ENCODE assay signal across 8 cellular contexts in genomic region chr2:19902272-19902730, GRCh38. TPM values are rescaled to one million over a fixed set of nuclear protein-coding genes. Genes with fewer than 3 reads are reported as not detected.
DNase-seq lines count a peak whose midpoint lies in the region; ATAC-seq and TF ChIP-seq lines count a peak whose summit lies in the region.

No MANE protein-coding gene starts in this region.

- H3K27ac ChIP-seq in WERI-Rb-1 (peak overlapping the region; percentile 95), gastroesophageal sphincter (peak overlapping the region; percentile 76 to 96 (median 95))

- intact Hi-C loops in Right ventricle myocardium superior (cut with DNase I) (no loop called here), left ventricle myocardium superior (cut with micrococcal nuclease) (no loop called here)

- H3K27me3 ChIP-seq in WERI-Rb-1 (ENCODE audit: insufficient read depth, low read depth, severe bottlenecking) (no peaks in the 10 kb centered on the region), gastroesophageal sphincter (no peaks in the 10 kb centered on the region)

- H3K4me1 ChIP-seq in gastroesophageal sphincter: peaks cover 12 to 42% (median 22%) of the 10 kb centered on the region in 3 donors

- TF ChIP-seq EP300 in gastroesophageal sphincter (IDR thresholded peaks at IDR 0.05): no peak

- H3K9me3 ChIP-seq in WERI-Rb-1 (ENCODE audit: severe bottlenecking): no peaks in the 10 kb centered on the region
- H3K9me3 ChIP-seq in gastroesophageal sphincter: no peaks in the 10 kb centered on the region

- H3K4me3 ChIP-seq in WERI-Rb-1 (ENCODE audit: low read depth, low read length): peak overlapping the region; percentile 91
- H3K4me3 ChIP-seq in gastroesophageal sphincter: peak overlapping the region; percentile 79 to 83
- peak overlapping the region; percentile 88 for H3K4me3 ChIP-seq in skeletal muscle cell (ENCODE audit: low read depth, low read length)

- 0 to 2% methylated on average over 11 to 16 of the region's 16 CpGs for WGBS in gastroesophageal sphincter (ENCODE audit: low coverage in 1 of 2), 2 donors

- H3K36me3 ChIP-seq in WERI-Rb-1 (peaks cover 7% of the 10 kb centered on the region), gastroesophageal sphincter (no peaks in the 10 kb centered on the region)

- DNase-seq in Right ventricle myocardium superior (no peak), left ventricle myocardium superior (no peak), WERI-Rb-1 (no peak), skeletal muscle cell (ENCODE audit: low read depth) (no peak), HuH-7.5 (ENCODE audit: low spot score) (no peak)

- ATAC-seq in Right ventricle myocardium superior (ENCODE audit: poor library complexity): peak; percentile 1
- ATAC-seq in left ventricle myocardium superior: no peak
- ATAC-seq in gastroesophageal sphincter: no peak
- no peak for ATAC-seq in HG03097 (IDR thresholded peaks at IDR 0.05; ENCODE audit: low FRiP score, unreplicated experiment)
- no peak for ATAC-seq in HG02588 (IDR thresholded peaks at IDR 0.05; ENCODE audit: unreplicated experiment)

- TF ChIP-seq POLR2A in gastroesophageal sphincter (IDR thresholded peaks at IDR 0.05): no peak

- TF ChIP-seq CTCF in WERI-Rb-1 (IDR thresholded peaks at IDR 0.05; ENCODE audit: low read depth, low read length) (no peak), gastroesophageal sphincter (IDR thresholded peaks at IDR 0.05) (no peak)

RNA-seq across cellular contexts. Expression of gene TTC32, which starts 0.5 kb away (rescaled TPM):
- 3.3 TPM for total RNA-seq in Right ventricle myocardium superior
- 4.0 TPM for total RNA-seq in left ventricle myocardium superior
- 10 to 100 TPM; 17.1 to 37.5 (median 17.9) TPM for total RNA-seq in gastroesophageal sphincter
